7 cellular contexts compared by ENCODE assay signal in the genomic region with DNA sequence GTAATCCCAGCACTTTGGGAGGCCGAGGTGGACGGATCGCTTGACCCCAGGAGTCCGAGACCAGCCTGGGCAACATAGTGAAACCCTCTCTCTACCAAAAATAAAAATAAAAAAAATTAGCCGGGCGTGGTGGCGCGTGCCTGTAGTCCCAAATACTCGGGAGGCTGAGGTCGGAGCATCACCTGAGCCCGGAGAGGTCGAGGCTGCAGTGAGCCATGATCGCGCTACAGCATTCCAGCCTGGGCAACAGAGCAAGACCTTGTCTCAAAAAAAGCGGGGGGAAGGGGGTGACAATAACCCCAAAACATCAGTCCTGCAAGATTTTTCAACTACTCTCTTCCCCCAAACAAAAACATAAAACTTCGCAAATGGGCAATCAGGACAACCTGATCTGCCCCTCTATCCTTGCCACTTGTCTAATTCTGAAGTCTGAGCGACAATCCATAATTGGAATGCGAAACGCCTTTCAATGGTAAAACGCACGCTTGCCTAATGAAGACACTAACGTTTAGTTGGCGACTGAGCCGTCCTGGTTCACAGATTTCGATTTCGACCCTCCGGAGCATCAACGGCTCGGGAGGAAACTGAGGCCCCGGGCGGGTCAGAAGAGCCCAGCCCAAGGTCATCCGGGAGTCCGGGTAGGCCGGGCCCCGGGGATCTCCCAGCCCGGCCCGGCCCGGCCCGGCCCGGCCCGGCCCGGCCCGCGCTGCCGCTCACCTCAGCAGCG. TPM values are rescaled to one million over a fixed set of nuclear protein-coding genes. Genes with fewer than 3 reads are reported as not detected.
A peak's percentile ranks its signal among the peaks of the same experiment; 100 is the strongest.
DNase-seq lines count a peak whose midpoint lies in the region; ATAC-seq and TF ChIP-seq lines count a peak whose summit lies in the region.

No MANE protein-coding gene starts in this region.

- peak overlapping the region in 2 of 3 experiments; percentile 83 to 88 for H3K4me3 Mint-ChIP-seq in nephron

- no peaks in the 10 kb centered on the region for H3K27me3 ChIP-seq in dorsolateral prefrontal cortex

- H3K36me3 Mint-ChIP-seq in nephron (ENCODE audit: low read depth) = peaks cover 5% of the 10 kb centered on the region

- H3K4me3 ChIP-seq in GM12864 (ENCODE audit: low read depth, low read length) (peak overlapping the region; percentile 87), dorsolateral prefrontal cortex (peak overlapping the region; percentile 68 to 98 (median 91))

- intact Hi-C loops in dorsolateral prefrontal cortex (cut with DNase I) = loop anchor here (2.0 to 10.0 kb wide), 5 partner anchors 41 to 369 kb away; a partner anchor contains a TSS

- H3K27ac Mint-ChIP-seq in nephron = peak overlapping the region; percentile 44 to 83 (median 62)

- H3K27ac ChIP-seq in dorsolateral prefrontal cortex = peak overlapping the region; percentile 72 to 99 (median 96)

- H3K4me1 Mint-ChIP-seq in nephron = peaks cover 8% of the 10 kb centered on the region

- TF ChIP-seq CTCF in GM12864 (IDR thresholded peaks at IDR 0.05; ENCODE audit: low read depth, low read length, missing control alignments) (no peak), dorsolateral prefrontal cortex (IDR thresholded peaks at IDR 0.05 in 54 of 56, conservative IDR thresholded peaks at IDR 0.05 in 2 of 56; ENCODE audit: low read depth in 1 of 56, partially characterized antibody in 56 of 56) (no peak), nephron (IDR thresholded peaks at IDR 0.05; ENCODE audit: unreplicated experiment in 3 of 3) (no peak)

- H3K9me3 Mint-ChIP-seq in nephron = no peaks in the 10 kb centered on the region

- DNase-seq in GM12864 (ENCODE audit: low read depth) (no peak), NAMALWA (ENCODE audit: low spot score) (peak; percentile 38), dorsolateral prefrontal cortex (no peak)

- ATAC-seq in HG03460 (IDR thresholded peaks at IDR 0.05; ENCODE audit: unreplicated experiment) (no peak), GM19397 (IDR thresholded peaks at IDR 0.05; ENCODE audit: unreplicated experiment) (no peak), HG03354 (IDR thresholded peaks at IDR 0.05; ENCODE audit: poor library complexity, severe bottlenecking, unreplicated experiment) (no peak)

- no peaks in the 10 kb centered on the region for H3K27me3 Mint-ChIP-seq in nephron (ENCODE audit: low read depth)

RNA-seq across cellular contexts. Expression of a gene that starts 0.9 kb away (rescaled TPM):
- 100 to 1,000 TPM in 10 of 120 experiments, 10 to 100 TPM in 110; 61.4 to 113 (median 85.9) TPM for total RNA-seq in dorsolateral prefrontal cortex

RNA-seq across cellular contexts. Expression of a gene that starts 41.2 kb away (rescaled TPM):
- total RNA-seq in dorsolateral prefrontal cortex = 10 to 100 TPM in 118 of 120 experiments, 1 to 10 TPM in 2; 7.8 to 33.0 (median 19.9) TPM

RNA-seq across cellular contexts. Expression of a gene that starts 54.8 kb away (rescaled TPM):
- total RNA-seq in dorsolateral prefrontal cortex = 10 to 100 TPM; 15.7 to 34.4 (median 22.5) TPM
